Comparison of ENCODE assay signal across 15 cellular contexts in genomic region chr2:1915746-1916145, GRCh38.
DNase-seq lines count a peak whose midpoint lies in the region; ATAC-seq and TF ChIP-seq lines count a peak whose summit lies in the region.
"Had no signal": no experiment of that assay in that cellular context is flagged by ENCODE, and none has a peak within 500 bp of the region (broad histone marks: within the 10 kb centered on the region; RNA-seq: fewer than 3 reads in every experiment).

No MANE protein-coding gene starts in this region.

- DNase-seq in Right ventricle myocardium inferior (ENCODE audit: missing footprints) (peak; percentile 8), right cardiac atrium (no peak), thyroid gland (peak; percentile 58 to 67), suprapubic skin (ENCODE audit: low spot score in 2 of 2) (no peak)
- DNase-seq: AML-193; Caco-2; Calu3; CD4-positive, alpha-beta T cell; CD8-positive, alpha-beta T cell; GF-D8 had no signal

- H3K36me3 ChIP-seq in thyroid gland = no peaks in the 10 kb centered on the region
- H3K36me3 ChIP-seq in suprapubic skin = no peaks in the 10 kb centered on the region
- H3K36me3 ChIP-seq: BLaER1 treated with 17β-estradiol and CSF1 and Interleukin-3, amounts not matched to agents 10 nM and 100 nM had no signal

- H3K9me3 ChIP-seq in right cardiac atrium (ENCODE audit: control insufficient read depth, low read length) (no peaks in the 10 kb centered on the region), thyroid gland (no peaks in the 10 kb centered on the region), suprapubic skin (no peaks in the 10 kb centered on the region)
- H3K9me3 ChIP-seq: A549; BLaER1 treated with 17β-estradiol and CSF1 and Interleukin-3, amounts not matched to agents 10 nM and 100 nM; Caco-2 had no signal

- H3K27me3 ChIP-seq in right cardiac atrium (ENCODE audit: control insufficient read depth, insufficient read depth) (no peaks in the 10 kb centered on the region), thyroid gland (no peaks in the 10 kb centered on the region), suprapubic skin (peaks cover 5% of the 10 kb centered on the region)
- H3K27me3 ChIP-seq: BLaER1 treated with 17β-estradiol and CSF1 and Interleukin-3, amounts not matched to agents 10 nM and 100 nM had no signal

- 82% methylated on average over 7 of the region's 7 CpGs for WGBS in right cardiac atrium
- WGBS in thyroid gland, 2 donors = 18 to 30% methylated on average over 7 of the region's 7 CpGs
- 83% methylated on average over 6 of the region's 7 CpGs for WGBS in suprapubic skin

- intact Hi-C loops in Right ventricle myocardium inferior (cut with DNase I) = no loop called here
- intact Hi-C loops in right cardiac atrium (cut with DNase I) = loop anchor here in 1 of 4 donors (10.0 kb wide), 1 partner anchor 179 kb away; no protein-coding TSS in a partner anchor
- intact Hi-C loops in thyroid gland (cut with DNase I) = no loop called here

- no peak overlapping the region for H3K27ac ChIP-seq in right cardiac atrium (ENCODE audit: low read length)
- peak overlapping the region; percentile 57 to 84 (median 75) for H3K27ac ChIP-seq in thyroid gland
- H3K27ac ChIP-seq in suprapubic skin = no peak overlapping the region
- H3K27ac ChIP-seq: 22Rv1; A549; BLaER1 treated with 17β-estradiol and CSF1 and Interleukin-3, amounts not matched to agents 10 nM and 100 nM; C4-2B had no signal

- TF ChIP-seq EP300 in suprapubic skin (IDR thresholded peaks at IDR 0.05) = no peak

- TF ChIP-seq POLR2A in thyroid gland (IDR thresholded peaks at IDR 0.05) (peak in 1 of 2 donors; percentile 26), suprapubic skin (IDR thresholded peaks at IDR 0.05) (no peak)

- H3K4me1 ChIP-seq in right cardiac atrium (ENCODE audit: control insufficient read depth, insufficient read depth, low read length) (no peaks in the 10 kb centered on the region), thyroid gland (peaks cover 56 to 62% of the 10 kb centered on the region in 2 donors), suprapubic skin (no peaks in the 10 kb centered on the region)
- H3K4me1 ChIP-seq: A549, Caco-2 had no signal

- ATAC-seq in Right ventricle myocardium inferior (no peak), right cardiac atrium (no peak), esophagus mucosa (no peak)
- ATAC-seq: A549; CD8-positive, alpha-beta T cell had no signal

- no peak overlapping the region for H3K4me3 ChIP-seq in right cardiac atrium (ENCODE audit: low read length)
- H3K4me3 ChIP-seq in thyroid gland (replicated peaks in 1 of 3) = no peak overlapping the region
- no peak overlapping the region for H3K4me3 ChIP-seq in suprapubic skin
- H3K4me3 ChIP-seq: A549; BLaER1 treated with 17β-estradiol and CSF1 and Interleukin-3, amounts not matched to agents 10 nM and 100 nM had no signal

- TF ChIP-seq CTCF in thyroid gland (IDR thresholded peaks at IDR 0.05) (no peak), suprapubic skin (IDR thresholded peaks at IDR 0.05) (no peak)

Comparison
In these comparisons a context has a peak if more than half of its experiments do, and no peak if none do; other contexts are left out.
1. DNase-seq: peak in Right ventricle myocardium inferior (single experiment) and thyroid gland (2 of 2); none in right cardiac atrium (0 of 3) and suprapubic skin (0 of 2).
2. H3K27ac ChIP-seq: peak in thyroid gland (3 of 3); none in right cardiac atrium (single experiment) and suprapubic skin (single experiment).